Comparison of ENCODE assay signal across 16 cellular contexts in the genomic region with DNA sequence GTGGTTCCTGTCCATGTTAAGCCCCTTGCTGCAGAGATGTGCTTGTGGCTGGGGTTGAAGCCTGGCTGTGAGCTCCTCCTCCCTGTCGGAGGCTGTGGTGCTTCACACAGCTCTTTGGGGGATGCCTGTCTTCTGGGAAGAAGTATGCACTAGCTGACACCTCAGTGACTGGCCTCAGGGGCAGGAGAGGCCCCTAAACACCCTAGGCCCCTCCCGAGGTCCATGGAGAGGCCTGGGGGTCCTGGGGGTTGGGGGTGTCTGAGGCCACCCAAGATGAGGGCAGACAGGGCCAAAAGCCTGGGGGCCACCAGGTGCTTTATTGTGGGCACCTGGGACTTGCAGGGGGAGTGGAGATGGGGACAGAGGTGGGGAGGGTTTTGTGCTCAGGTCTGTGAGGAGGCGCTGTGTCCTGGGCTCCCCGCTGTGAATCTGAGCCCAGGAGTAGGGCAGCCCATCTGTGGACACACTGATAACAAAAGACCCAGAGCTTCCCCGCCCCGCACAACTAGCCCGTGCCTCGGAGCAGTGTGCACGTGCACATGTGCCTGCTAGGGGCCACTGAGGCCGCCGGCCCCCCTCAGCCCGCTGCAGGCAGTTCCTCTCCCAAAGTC.
DNase-seq lines count a peak whose midpoint lies in the region; ATAC-seq and TF ChIP-seq lines count a peak whose summit lies in the region.
"Had no signal": no experiment of that assay in that cellular context is flagged by ENCODE, and none has a peak within 500 bp of the region (broad histone marks: within the 10 kb centered on the region; RNA-seq: fewer than 3 reads in every experiment).

No MANE protein-coding gene starts in this region.

- peaks cover 6% of the 10 kb centered on the region for H3K36me3 Mint-ChIP-seq in chondrocyte (ENCODE audit: low read depth)
- peaks cover 9% of the 10 kb centered on the region for H3K36me3 Mint-ChIP-seq in mesothelial cell of epicardium

- DNase-seq in activated gamma-delta T cell treated with Interleukin-2 at 50 U/mL for 16 hours (peak; percentile 1), activated gamma-delta T cell (lab: John Stamatoyannopoulos, UW) (no peak), chondrocyte (ENCODE audit: low spot score) (peak; percentile 86), mesothelial cell of epicardium (ENCODE audit: low spot score in 2 of 2, unreplicated experiment in 2 of 2) (peak; percentile 11 to 12), stomach (peak; percentile 21)
- DNase-seq: EL; Kasumi-1; NCI-H1436; NCI-H510A; SK-N-SH; stimulated activated CD4-positive, alpha-beta T cell treated with anti-CD3 and anti-CD28 coated beads, Interleukin-2, amount 100 ng/mL, for 24 hours had no signal

- H3K27me3 Mint-ChIP-seq in chondrocyte (ENCODE audit: low read depth) (no peaks in the 10 kb centered on the region), mesothelial cell of epicardium (ENCODE audit: low read depth) (no peaks in the 10 kb centered on the region)
- H3K27me3 Mint-ChIP-seq: central memory CD8-positive, alpha-beta T cell had no signal

- WGBS in stomach, 5 donors = 75 to 87% (median 82%) methylated on average over 10 to 12 of the region's 12 CpGs

- intact Hi-C loops in stomach (cut with DNase I; ENCODE audit: low total_unique reads) = no loop called here

- no peak overlapping the region for H3K4me3 Mint-ChIP-seq in chondrocyte (ENCODE audit: unreplicated experiment)
- no peak overlapping the region for H3K4me3 Mint-ChIP-seq in mesothelial cell of epicardium
- H3K4me3 Mint-ChIP-seq: central memory CD8-positive, alpha-beta T cell had no signal

- H3K27ac Mint-ChIP-seq in chondrocyte (ENCODE audit: unreplicated experiment) = no peak overlapping the region
- no peak overlapping the region for H3K27ac Mint-ChIP-seq in mesothelial cell of epicardium

- no peaks in the 10 kb centered on the region for H3K9me3 ChIP-seq in stomach
- H3K9me3 ChIP-seq: gastroesophageal sphincter, SK-N-SH had no signal

- TF ChIP-seq EP300 in stomach (IDR thresholded peaks at IDR 0.05) = no peak

- H3K4me1 ChIP-seq in stomach = peaks cover 0 to 12% (median 4%) of the 10 kb centered on the region in 4 donors
- H3K4me1 ChIP-seq: gastroesophageal sphincter had no signal

- H3K9me3 Mint-ChIP-seq in chondrocyte (ENCODE audit: low read depth) (no peaks in the 10 kb centered on the region), mesothelial cell of epicardium (no peaks in the 10 kb centered on the region)
- H3K9me3 Mint-ChIP-seq: central memory CD8-positive, alpha-beta T cell had no signal

- no peak overlapping the region for H3K4me3 ChIP-seq in stomach
- H3K4me3 ChIP-seq: gastroesophageal sphincter had no signal

- peaks cover 18 to 76% (median 60%) of the 10 kb centered on the region in 4 donors for H3K36me3 ChIP-seq in stomach

- H3K4me1 Mint-ChIP-seq in chondrocyte (ENCODE audit: low read depth) (no peaks in the 10 kb centered on the region), mesothelial cell of epicardium (no peaks in the 10 kb centered on the region)
- H3K4me1 Mint-ChIP-seq: central memory CD8-positive, alpha-beta T cell had no signal

- no peak overlapping the region for H3K27ac ChIP-seq in stomach
- H3K27ac ChIP-seq: gastroesophageal sphincter had no signal

- H3K27me3 ChIP-seq in stomach = no peaks in the 10 kb centered on the region
- H3K27me3 ChIP-seq: gastroesophageal sphincter had no signal

- ATAC-seq in GM18517 (IDR thresholded peaks at IDR 0.05; ENCODE audit: unreplicated experiment) (no peak), HG02759 (IDR thresholded peaks at IDR 0.05; ENCODE audit: unreplicated experiment) (no peak), esophagus mucosa (no peak)
- ATAC-seq: gastroesophageal sphincter had no signal

- no peak for TF ChIP-seq POLR2A in stomach (IDR thresholded peaks at IDR 0.05)

- no peak for TF ChIP-seq CTCF in chondrocyte (IDR thresholded peaks at IDR 0.05)
- no peak for TF ChIP-seq CTCF in mesothelial cell of epicardium (IDR thresholded peaks at IDR 0.05; ENCODE audit: unreplicated experiment)
- no peak for TF ChIP-seq CTCF in stomach (IDR thresholded peaks at IDR 0.05)
